In genomic region chr2:234298916-234299315, GRCh38 we compare ENCODE assay signal across 17 cellular contexts.
DNase-seq lines count a peak whose midpoint lies in the region; ATAC-seq and TF ChIP-seq lines count a peak whose summit lies in the region.
"Had no signal": no experiment of that assay in that cellular context is flagged by ENCODE, and none has a peak within 500 bp of the region (broad histone marks: within the 10 kb centered on the region; RNA-seq: fewer than 3 reads in every experiment).

No MANE protein-coding gene starts in this region.

- H3K4me1 ChIP-seq in OCI-LY7 (ENCODE audit: insufficient read depth, low read length, poor library complexity, severe bottlenecking) (peaks cover 34% of the 10 kb centered on the region), trophoblast cell (ENCODE audit: control insufficient read depth in 1 of 2, insufficient read depth in 2 of 2, low read length in 2 of 2) (peaks cover 5 to 8% of the 10 kb centered on the region in 2 experiments)

- H2BK120ac ChIP-seq in trophoblast cell (ENCODE audit: insufficient read depth, low read length, poor library complexity): no peak overlapping the region

- no peak overlapping the region for H2BK12ac ChIP-seq in trophoblast cell (ENCODE audit: low read length)

- H3K27ac ChIP-seq in OCI-LY7 (ENCODE audit: low read depth, low read length, poor library complexity, severe bottlenecking): no peak overlapping the region
- H3K27ac ChIP-seq in trophoblast cell (ENCODE audit: low read depth, low read length): no peak overlapping the region
- H3K27ac ChIP-seq: C4-2B had no signal

- no peak overlapping the region for H3K23ac ChIP-seq in trophoblast cell (ENCODE audit: low read length)

- CTCF ChIA-PET in OCI-LY7 (lab: Charles Lee; ENCODE audit: unreplicated experiment) (interaction anchor here (0.7 kb wide), 1 partner anchor 473 kb away, joined by 4 read pairs; no protein-coding TSS in a partner anchor), WTC11 (lab: Charles Lee) (interaction anchor here (1.3 kb wide), 1 partner anchor 10 kb away, joined by 5 read pairs; no protein-coding TSS in a partner anchor)

- H4K12ac ChIP-seq in trophoblast cell (ENCODE audit: low read depth, low read length): no peak overlapping the region

- H2BK5ac ChIP-seq in trophoblast cell (ENCODE audit: low read depth, low read length, poor library complexity): no peak overlapping the region

- no peak overlapping the region for H4K91ac ChIP-seq in trophoblast cell (ENCODE audit: low read depth, low read length)

- no peak overlapping the region for H3K14ac ChIP-seq in trophoblast cell (ENCODE audit: low read length)

- no peaks in the 10 kb centered on the region for H4K20me1 ChIP-seq in OCI-LY7 (ENCODE audit: insufficient read depth, low read length)

- intact Hi-C loops in natural killer cell (cut with micrococcal nuclease) (no loop called here), OCI-LY7 (cut with micrococcal nuclease; ENCODE audit: unreplicated experiment) (no loop called here)

- POLR2A ChIA-PET in OCI-LY7 (lab: Charles Lee) (interaction anchor here (1.0 to 1.5 kb wide), 2 partner anchors 10 to 63 kb away, joined by 5 to 7 read pairs; no protein-coding TSS in a partner anchor), WTC11 (lab: Charles Lee) (no interaction called here)

- no peak overlapping the region for H3K4ac ChIP-seq in trophoblast cell (ENCODE audit: low read depth, low read length)

- H3K9me3 ChIP-seq in OCI-LY7 (ENCODE audit: low read length) (no peaks in the 10 kb centered on the region), trophoblast cell (ENCODE audit: insufficient read depth, low read depth, low read length) (no peaks in the 10 kb centered on the region)
- H3K9me3 ChIP-seq: HAP-1 had no signal

- DNase-seq in T-helper 2 cell treated with Interferon-gamma antibody and Interleukin-4, amounts not matched to agents 5 μg/mL and 100 μg/mL, for 36 hours (ENCODE audit: low spot score): no peak
- DNase-seq in T-helper 2 cell (no peak), natural killer cell (no peak), OCI-LY7 (ENCODE audit: low spot score) (no peak), trophoblast cell (no peak), WTC11 (ENCODE audit: low spot score) (no peak)
- DNase-seq in natural killer cell treated with Interleukin-12 subunit alpha and Interleukin-12 subunit beta and Interleukin-15 and Interleukin-18, amount 100 ng/mL, for 72 hours (ENCODE audit: low spot score): no peak
- DNase-seq in effector memory CD8-positive, alpha-beta T cell: no peak
- DNase-seq: 8988T; NCI-H1092; NCI-H1694; NCI-H345; NCI-H526 treated with DMSO at 0.1 percent for 48 hours; NK-92 treated with Interleukin-12 subunit alpha and Interleukin-12 subunit beta, amount 100 ng/mL, for 24 hours had no signal

- no peaks in the 10 kb centered on the region for H3K79me1 ChIP-seq in trophoblast cell (ENCODE audit: low read length)

- no peak for ATAC-seq in natural killer cell treated with Interleukin-12 subunit alpha and Interleukin-12 subunit beta and Interleukin-15 and Interleukin-18, amount 100 ng/mL, for 72 hours
- no peak for ATAC-seq in natural killer cell
- ATAC-seq in effector memory CD8-positive, alpha-beta T cell (replicated peaks): no peak
- ATAC-seq in WTC11: no peak
- ATAC-seq: GM12878 had no signal

- H3K27me3 ChIP-seq in trophoblast cell (ENCODE audit: insufficient read depth, low read length): no peaks in the 10 kb centered on the region

- peak overlapping the region; percentile 31 for H3K27ac Mint-ChIP-seq in T-helper 2 cell treated with Interferon-gamma antibody and Interleukin-4, amounts not matched to agents 5 μg/mL and 100 μg/mL, for 36 hours
- peak overlapping the region; percentile 64 to 79 for H3K27ac Mint-ChIP-seq in natural killer cell treated with Interleukin-12 subunit alpha and Interleukin-12 subunit beta and Interleukin-15 and Interleukin-18, amount 100 ng/mL, for 72 hours
- H3K27ac Mint-ChIP-seq in natural killer cell (peak overlapping the region in 1 of 2 donors; percentile 22), WTC11 (no peak overlapping the region)
- peak overlapping the region; percentile 32 to 87 for H3K27ac Mint-ChIP-seq in effector memory CD8-positive, alpha-beta T cell

- H3K4me2 ChIP-seq in OCI-LY7 (ENCODE audit: low read length) (no peak overlapping the region), trophoblast cell (ENCODE audit: low read length) (no peak overlapping the region)

- H2AK5ac ChIP-seq in trophoblast cell (ENCODE audit: low read length): no peak overlapping the region

- no peaks in the 10 kb centered on the region for H3K36me3 ChIP-seq in OCI-LY7 (ENCODE audit: insufficient read depth, low read length)
- H3K36me3 ChIP-seq in trophoblast cell (ENCODE audit: control insufficient read depth in 1 of 2, insufficient read depth in 2 of 2, low read length in 2 of 2): no peaks in the 10 kb centered on the region
- H3K36me3 ChIP-seq: HAP-1 had no signal

- whole genome bisulfite sequencing in trophoblast cell (ENCODE audit: extremely low coverage, insufficient coverage, insufficient read length): no CpG with 5 or more reads among the region's 3 CpGs

- H3K9me3 Mint-ChIP-seq in T-helper 2 cell treated with Interferon-gamma antibody and Interleukin-4, amounts not matched to agents 5 μg/mL and 100 μg/mL, for 36 hours: no peaks in the 10 kb centered on the region
- no peaks in the 10 kb centered on the region for H3K9me3 Mint-ChIP-seq in natural killer cell treated with Interleukin-12 subunit alpha and Interleukin-12 subunit beta and Interleukin-15 and Interleukin-18, amount 100 ng/mL, for 72 hours
- no peaks in the 10 kb centered on the region for H3K9me3 Mint-ChIP-seq in natural killer cell
- no peaks in the 10 kb centered on the region for H3K9me3 Mint-ChIP-seq in effector memory CD8-positive, alpha-beta T cell
- peaks cover 4% of the 10 kb centered on the region; the same call in 1 of the 2 replicates for H3K9me3 Mint-ChIP-seq in WTC11

- H4K8ac ChIP-seq in trophoblast cell (ENCODE audit: low read depth, low read length): no peak overlapping the region

- H3K79me2 ChIP-seq in OCI-LY7 (ENCODE audit: insufficient read depth, low read depth, low read length) (no peaks in the 10 kb centered on the region), trophoblast cell (ENCODE audit: control insufficient read depth, insufficient read depth, low read length, poor library complexity) (no peaks in the 10 kb centered on the region)

- H3K36me3 Mint-ChIP-seq in T-helper 2 cell treated with Interferon-gamma antibody and Interleukin-4, amounts not matched to agents 5 μg/mL and 100 μg/mL, for 36 hours (ENCODE audit: low read depth): peaks cover 12% of the 10 kb centered on the region
- H3K36me3 Mint-ChIP-seq in natural killer cell treated with Interleukin-12 subunit alpha and Interleukin-12 subunit beta and Interleukin-15 and Interleukin-18, amount 100 ng/mL, for 72 hours: peaks cover 5% of the 10 kb centered on the region
- H3K36me3 Mint-ChIP-seq in natural killer cell (no peaks in the 10 kb centered on the region), WTC11 (no peaks in the 10 kb centered on the region)
- H3K36me3 Mint-ChIP-seq in effector memory CD8-positive, alpha-beta T cell (ENCODE audit: insufficient read depth): peaks cover 3% of the 10 kb centered on the region

- H3K9me2 ChIP-seq in OCI-LY7 (ENCODE audit: insufficient read depth, low read length): no peaks in the 10 kb centered on the region

- peaks cover 66% of the 10 kb centered on the region for H3K4me1 Mint-ChIP-seq in T-helper 2 cell treated with Interferon-gamma antibody and Interleukin-4, amounts not matched to agents 5 μg/mL and 100 μg/mL, for 36 hours (ENCODE audit: low read depth)
- H3K4me1 Mint-ChIP-seq in natural killer cell treated with Interleukin-12 subunit alpha and Interleukin-12 subunit beta and Interleukin-15 and Interleukin-18, amount 100 ng/mL, for 72 hours (ENCODE audit: low read depth in 2 of 2): peaks cover 32 to 51% of the 10 kb centered on the region in 2 donors
- H3K4me1 Mint-ChIP-seq in natural killer cell (peaks cover 59 to 77% of the 10 kb centered on the region in 2 donors), WTC11 (peaks cover 4% of the 10 kb centered on the region)
- peaks cover 53 to 54% of the 10 kb centered on the region in 2 donors for H3K4me1 Mint-ChIP-seq in effector memory CD8-positive, alpha-beta T cell (ENCODE audit: low read depth in 2 of 2)

- BruUV-seq in OCI-LY7 (replicated peaks; lab: Mats Ljungman, UMichigan): no TSS peak

- H3K9ac ChIP-seq in trophoblast cell (ENCODE audit: low read length): no peak overlapping the region

- H2AFZ ChIP-seq in OCI-LY7 (ENCODE audit: low read length) (no peak overlapping the region; the same call in 1 of the 2 replicates), trophoblast cell (ENCODE audit: insufficient read depth, low read length, poor library complexity) (no peak overlapping the region)

- H3K18ac ChIP-seq in trophoblast cell (ENCODE audit: low read length): no peak overlapping the region

- H3K4me3 ChIP-seq in OCI-LY7 (ENCODE audit: low read depth, low read length, poor library complexity, severe bottlenecking) (no peak overlapping the region), trophoblast cell (ENCODE audit: low read depth, low read length) (no peak overlapping the region)
- H3K4me3 ChIP-seq: GM12878, HAP-1 had no signal

- TF ChIP-seq CTCF in natural killer cell (IDR thresholded peaks at IDR 0.05): no peak
- TF ChIP-seq CTCF in OCI-LY7 (conservative IDR thresholded peaks at IDR 0.05; ENCODE audit: low read length): no peak
- no peak for TF ChIP-seq CTCF in WTC11 (IDR thresholded peaks at IDR 0.05)

- H3K4me3 Mint-ChIP-seq in T-helper 2 cell treated with Interferon-gamma antibody and Interleukin-4, amounts not matched to agents 5 μg/mL and 100 μg/mL, for 36 hours: peak overlapping the region; percentile 35
- no peak overlapping the region for H3K4me3 Mint-ChIP-seq in natural killer cell treated with Interleukin-12 subunit alpha and Interleukin-12 subunit beta and Interleukin-15 and Interleukin-18, amount 100 ng/mL, for 72 hours
- H3K4me3 Mint-ChIP-seq in natural killer cell (no peak overlapping the region), WTC11 (no peak overlapping the region)
- peak overlapping the region in 1 of 2 donors; percentile 25 for H3K4me3 Mint-ChIP-seq in effector memory CD8-positive, alpha-beta T cell

- no peaks in the 10 kb centered on the region for H3K27me3 Mint-ChIP-seq in T-helper 2 cell treated with Interferon-gamma antibody and Interleukin-4, amounts not matched to agents 5 μg/mL and 100 μg/mL, for 36 hours (ENCODE audit: low read depth)
- no peaks in the 10 kb centered on the region for H3K27me3 Mint-ChIP-seq in natural killer cell treated with Interleukin-12 subunit alpha and Interleukin-12 subunit beta and Interleukin-15 and Interleukin-18, amount 100 ng/mL, for 72 hours
- H3K27me3 Mint-ChIP-seq in natural killer cell (ENCODE audit: low read depth in 2 of 2): no peaks in the 10 kb centered on the region
- no peaks in the 10 kb centered on the region for H3K27me3 Mint-ChIP-seq in effector memory CD8-positive, alpha-beta T cell
- no peaks in the 10 kb centered on the region for H3K27me3 Mint-ChIP-seq in WTC11 (ENCODE audit: low read depth)
